15 cellular contexts compared by ENCODE assay signal in the genomic region with DNA sequence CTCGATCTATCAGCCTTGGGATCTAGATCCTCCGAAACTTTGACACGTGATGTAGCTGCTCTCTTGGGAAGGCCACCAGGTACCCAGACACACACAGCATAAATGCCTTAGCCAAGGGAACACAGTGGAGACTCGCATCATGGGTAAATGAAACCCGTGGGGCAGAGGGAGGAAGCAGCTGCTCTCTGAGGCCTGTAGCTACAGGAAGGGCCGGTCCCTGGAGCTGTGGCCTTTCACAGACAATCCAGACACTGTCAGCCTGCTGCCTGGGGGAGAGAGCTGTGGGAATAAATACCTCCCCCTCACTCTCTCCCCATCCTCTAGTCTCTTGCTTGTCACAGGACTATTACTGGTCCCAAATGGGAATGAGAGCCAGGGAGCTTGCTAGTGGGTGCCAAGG.
"Had no signal": no experiment of that assay in that cellular context is flagged by ENCODE, and none has a peak within 500 bp of the region (broad histone marks: within the 10 kb centered on the region; RNA-seq: fewer than 3 reads in every experiment).

No MANE protein-coding gene starts in this region.

- H3K27ac ChIP-seq: ascending aorta, tibial artery, vagina, WERI-Rb-1 had no signal

- ATAC-seq: activated CD4-positive, alpha-beta T cell treated with anti-CD3 and anti-CD28 coated beads for 36 hours; stimulated activated naive B cell treated with anti-CD40 and anti-IgM and Interleukin-4, amounts not matched to agents 10 μg/mL and 1 μg/mL and 100 μg/mL, for 72 hours; T-helper 17 cell had no signal

- H3K4me3 ChIP-seq: ascending aorta, tibial artery, vagina had no signal

- H3K27me3 Mint-ChIP-seq: activated CD4-positive, alpha-beta memory T cell treated with anti-CD3 and anti-CD28 coated beads, Interleukin-2, amount 10 ng/mL, durations not matched to agents 7 days and 5 days; activated CD4-positive, alpha-beta T cell treated with anti-CD3 and anti-CD28 coated beads for 36 hours; activated naive CD4-positive, alpha-beta T cell treated with anti-CD3 and anti-CD28 coated beads, Interleukin-2, amount 10 ng/mL, durations not matched to agents 7 days and 5 days; activated T-cell treated with anti-CD3 and anti-CD28 coated beads, Interleukin-2, amount 50 U/mL, for 24 hours had no signal

- H3K27me3 ChIP-seq: ascending aorta, tibial artery, vagina had no signal

- H3K36me3 Mint-ChIP-seq: activated naive CD4-positive, alpha-beta T cell treated with anti-CD3 and anti-CD28 coated beads, Interleukin-2, amount 10 ng/mL, durations not matched to agents 7 days and 5 days; natural killer cell treated with Interleukin-12 subunit alpha and Interleukin-12 subunit beta and Interleukin-15 and Interleukin-18, amount 100 ng/mL, for 72 hours; stimulated activated naive B cell treated with anti-CD40 and anti-IgM and Interleukin-4, amounts not matched to agents 10 μg/mL and 1 μg/mL and 100 μg/mL, for 72 hours had no signal

- H3K27ac Mint-ChIP-seq: activated CD4-positive, alpha-beta memory T cell treated with anti-CD3 and anti-CD28 coated beads, Interleukin-2, amount 10 ng/mL, durations not matched to agents 7 days and 5 days; activated CD4-positive, alpha-beta T cell treated with anti-CD3 and anti-CD28 coated beads for 36 hours; activated naive CD4-positive, alpha-beta T cell treated with anti-CD3 and anti-CD28 coated beads, Interleukin-2, amount 10 ng/mL, durations not matched to agents 7 days and 5 days; activated T-cell treated with anti-CD3 and anti-CD28 coated beads, Interleukin-2, amount 50 U/mL, for 24 hours; endodermal cell; natural killer cell treated with Interleukin-12 subunit alpha and Interleukin-12 subunit beta and Interleukin-15 and Interleukin-18, amount 100 ng/mL, for 72 hours; stimulated activated naive B cell treated with anti-CD40 and anti-IgM and Interleukin-4, amounts not matched to agents 10 μg/mL and 1 μg/mL and 100 μg/mL, for 72 hours; T-helper 17 cell had no signal

- H3K4me1 ChIP-seq: ascending aorta, tibial artery, vagina had no signal

- H3K9me3 Mint-ChIP-seq: activated CD4-positive, alpha-beta memory T cell treated with anti-CD3 and anti-CD28 coated beads, Interleukin-2, amount 10 ng/mL, durations not matched to agents 7 days and 5 days; activated naive CD4-positive, alpha-beta T cell treated with anti-CD3 and anti-CD28 coated beads, Interleukin-2, amount 10 ng/mL, durations not matched to agents 7 days and 5 days; activated T-cell treated with anti-CD3 and anti-CD28 coated beads, Interleukin-2, amount 50 U/mL, for 24 hours; endodermal cell; natural killer cell treated with Interleukin-12 subunit alpha and Interleukin-12 subunit beta and Interleukin-15 and Interleukin-18, amount 100 ng/mL, for 72 hours; stimulated activated naive B cell treated with anti-CD40 and anti-IgM and Interleukin-4, amounts not matched to agents 10 μg/mL and 1 μg/mL and 100 μg/mL, for 72 hours had no signal

- H3K4me3 Mint-ChIP-seq: activated CD4-positive, alpha-beta memory T cell treated with anti-CD3 and anti-CD28 coated beads, Interleukin-2, amount 10 ng/mL, durations not matched to agents 7 days and 5 days; activated CD4-positive, alpha-beta T cell treated with anti-CD3 and anti-CD28 coated beads for 36 hours; activated naive CD4-positive, alpha-beta T cell treated with anti-CD3 and anti-CD28 coated beads, Interleukin-2, amount 10 ng/mL, durations not matched to agents 7 days and 5 days; activated T-cell treated with anti-CD3 and anti-CD28 coated beads, Interleukin-2, amount 50 U/mL, for 24 hours; endodermal cell; natural killer cell treated with Interleukin-12 subunit alpha and Interleukin-12 subunit beta and Interleukin-15 and Interleukin-18, amount 100 ng/mL, for 72 hours; stimulated activated naive B cell treated with anti-CD40 and anti-IgM and Interleukin-4, amounts not matched to agents 10 μg/mL and 1 μg/mL and 100 μg/mL, for 72 hours; T-helper 17 cell had no signal

- H3K9me3 ChIP-seq: ascending aorta, tibial artery, vagina had no signal

- H3K4me1 Mint-ChIP-seq: activated CD4-positive, alpha-beta memory T cell treated with anti-CD3 and anti-CD28 coated beads, Interleukin-2, amount 10 ng/mL, durations not matched to agents 7 days and 5 days; activated CD4-positive, alpha-beta T cell treated with anti-CD3 and anti-CD28 coated beads for 36 hours; activated naive CD4-positive, alpha-beta T cell treated with anti-CD3 and anti-CD28 coated beads, Interleukin-2, amount 10 ng/mL, durations not matched to agents 7 days and 5 days; stimulated activated naive B cell treated with anti-CD40 and anti-IgM and Interleukin-4, amounts not matched to agents 10 μg/mL and 1 μg/mL and 100 μg/mL, for 72 hours had no signal

- H3K36me3 ChIP-seq: ascending aorta, tibial artery, vagina, WERI-Rb-1 had no signal

- DNase-seq: activated CD4-positive, alpha-beta memory T cell treated with anti-CD3 and anti-CD28 coated beads, Interleukin-2, amount 10 ng/mL, durations not matched to agents 7 days and 5 days; activated CD4-positive, alpha-beta T cell treated with anti-CD3 and anti-CD28 coated beads for 36 hours; activated naive CD4-positive, alpha-beta T cell treated with anti-CD3 and anti-CD28 coated beads, Interleukin-2, amount 10 ng/mL, durations not matched to agents 7 days and 5 days; activated T-cell treated with anti-CD3 and anti-CD28 coated beads, Interleukin-2, amount 50 U/mL, for 24 hours; endodermal cell; erythroblast; hippocampal formation; kidney; stimulated activated naive B cell treated with anti-CD40 and anti-IgM and Interleukin-4, amounts not matched to agents 10 μg/mL and 1 μg/mL and 100 μg/mL, for 72 hours; T-helper 17 cell; tibial artery; WERI-Rb-1 had no signal
